ENCODE assay signal across 23 cellular contexts in the genomic region with DNA sequence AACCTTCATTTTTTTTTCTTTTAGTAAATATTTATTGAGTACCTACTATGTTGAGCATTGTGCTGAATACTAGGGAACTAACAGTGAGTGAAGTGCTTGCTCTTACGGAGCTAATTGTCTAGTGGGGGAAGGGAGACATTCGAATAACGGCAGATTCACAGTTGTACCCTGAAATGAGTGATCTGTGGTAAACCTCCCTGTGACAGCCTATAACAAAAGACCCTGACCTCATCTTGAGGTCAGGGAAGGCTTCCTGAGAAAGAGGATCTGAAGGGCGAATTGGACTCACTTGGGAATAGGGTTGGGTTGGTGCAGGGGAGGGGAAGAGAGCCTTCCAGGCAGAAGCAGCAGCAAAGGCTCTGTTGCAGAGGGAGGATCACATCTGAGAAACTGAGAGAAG. TPM values are rescaled to one million over a fixed set of nuclear protein-coding genes. Genes with fewer than 3 reads are reported as not detected.
DNase-seq lines count a peak whose midpoint lies in the region; ATAC-seq, FAIRE-seq and TF ChIP-seq lines count a peak whose summit lies in the region.
"Had no signal": no experiment of that assay in that cellular context is flagged by ENCODE, and none has a peak within 500 bp of the region (broad histone marks: within the 10 kb centered on the region; RNA-seq: fewer than 3 reads in every experiment).

No MANE protein-coding gene starts in this region.

- peak overlapping the region; percentile 77 for H3K27ac ChIP-seq in BLaER1
- no peak overlapping the region for H3K27ac ChIP-seq in coronary artery
- H3K27ac ChIP-seq: HL-60, Peyer's patch had no signal

- peak overlapping the region; percentile 75 for H3K4me2 ChIP-seq in BLaER1

- peaks cover 20% of the 10 kb centered on the region for H3K36me3 Mint-ChIP-seq in memory B cell

- H4K20me1 ChIP-seq in BLaER1: no peaks in the 10 kb centered on the region

- peaks cover 67% of the 10 kb centered on the region for H3K4me1 ChIP-seq in BLaER1
- H3K4me1 ChIP-seq: Peyer's patch had no signal

- FAIRE-seq in GM19239 (lab: Jason Lieb, UNC): peak; percentile 78
- FAIRE-seq: G401.6 had no signal

- no peaks in the 10 kb centered on the region for H3K27me3 ChIP-seq in BLaER1
- H3K27me3 ChIP-seq: Peyer's patch had no signal

- no peak for TF ChIP-seq CTCF in NB4 (IDR thresholded peaks at IDR 0.05; ENCODE audit: low read depth, low read length)
- TF ChIP-seq CTCF in coronary artery (IDR thresholded peaks at IDR 0.05): no peak

- no peak overlapping the region for H3K4me3 Mint-ChIP-seq in memory B cell
- H3K4me3 Mint-ChIP-seq: CD4-positive, CD25-positive, alpha-beta regulatory T cell had no signal

- DNase-seq in GM19239 (ENCODE audit: insufficient read length, low spot score) (no peak), NB4 (ENCODE audit: low read depth) (peak; percentile 96), memory B cell (ENCODE audit: low spot score in 2 of 2) (no peak), ureter (ENCODE audit: low spot score) (no peak), head of caudate nucleus (no peak), coronary artery (ENCODE audit: low spot score) (no peak)
- no peak for DNase-seq in stimulated activated CD4-positive, alpha-beta T cell treated with anti-CD3 and anti-CD28 coated beads, Interleukin-2, amount 100 ng/mL, for 24 hours
- DNase-seq: AML-193; CD4-positive, CD25-positive, alpha-beta regulatory T cell; DMS153; Karpas-422; NCI-H1048; NCI-H1417; NCI-H1694; NCI-H2029 treated with DMSO at 0.1 percent for 48 hours; NCI-H226; NCI-H510A; NCI-H69; Peyer's patch; SHP77 treated with DMSO at 0.1 percent for 48 hours had no signal

- intact Hi-C loops in head of caudate nucleus (cut with DNase I): no loop called here

- H3K9me3 Mint-ChIP-seq in memory B cell: no peaks in the 10 kb centered on the region
- H3K9me3 Mint-ChIP-seq: CD4-positive, CD25-positive, alpha-beta regulatory T cell had no signal

- peaks cover 14% of the 10 kb centered on the region for H3K36me3 ChIP-seq in BLaER1

- H3K9ac ChIP-seq in BLaER1: peak overlapping the region; percentile 43; the same call in 1 of the 2 replicates

- H3K27me3 Mint-ChIP-seq in memory B cell: no peaks in the 10 kb centered on the region
- H3K27me3 Mint-ChIP-seq: CD4-positive, CD25-positive, alpha-beta regulatory T cell had no signal

- peak overlapping the region; percentile 85 for H3K27ac Mint-ChIP-seq in memory B cell

- ATAC-seq in memory B cell (ENCODE audit: low read depth): no peak

- TF ChIP-seq POLR2A in NB4 (IDR thresholded peaks at IDR 0.05; ENCODE audit: extremely low read depth, insufficient read length): no peak

- H3K4me3 ChIP-seq in BLaER1: peak overlapping the region; percentile 12; the same call in 1 of the 2 replicates
- H3K4me3 ChIP-seq in NB4 (ENCODE audit: low read depth, low read length): no peak overlapping the region
- no peak overlapping the region for H3K4me3 ChIP-seq in coronary artery
- H3K4me3 ChIP-seq: Peyer's patch had no signal

- peaks cover 34% of the 10 kb centered on the region for H3K4me1 Mint-ChIP-seq in memory B cell

- H3K9me3 ChIP-seq in BLaER1: no peaks in the 10 kb centered on the region
- H3K9me3 ChIP-seq: Peyer's patch had no signal

RNA-seq across cellular contexts. Expression of gene HPS3, which starts 13.2 kb away (rescaled TPM):
- 27.5 TPM for total RNA-seq in ureter

RNA-seq across cellular contexts. Expression of gene HLTF, which starts 56.3 kb away (rescaled TPM):
- 36.8 TPM for total RNA-seq in ureter
